7 cellular contexts compared by ENCODE assay signal in the genomic region with DNA sequence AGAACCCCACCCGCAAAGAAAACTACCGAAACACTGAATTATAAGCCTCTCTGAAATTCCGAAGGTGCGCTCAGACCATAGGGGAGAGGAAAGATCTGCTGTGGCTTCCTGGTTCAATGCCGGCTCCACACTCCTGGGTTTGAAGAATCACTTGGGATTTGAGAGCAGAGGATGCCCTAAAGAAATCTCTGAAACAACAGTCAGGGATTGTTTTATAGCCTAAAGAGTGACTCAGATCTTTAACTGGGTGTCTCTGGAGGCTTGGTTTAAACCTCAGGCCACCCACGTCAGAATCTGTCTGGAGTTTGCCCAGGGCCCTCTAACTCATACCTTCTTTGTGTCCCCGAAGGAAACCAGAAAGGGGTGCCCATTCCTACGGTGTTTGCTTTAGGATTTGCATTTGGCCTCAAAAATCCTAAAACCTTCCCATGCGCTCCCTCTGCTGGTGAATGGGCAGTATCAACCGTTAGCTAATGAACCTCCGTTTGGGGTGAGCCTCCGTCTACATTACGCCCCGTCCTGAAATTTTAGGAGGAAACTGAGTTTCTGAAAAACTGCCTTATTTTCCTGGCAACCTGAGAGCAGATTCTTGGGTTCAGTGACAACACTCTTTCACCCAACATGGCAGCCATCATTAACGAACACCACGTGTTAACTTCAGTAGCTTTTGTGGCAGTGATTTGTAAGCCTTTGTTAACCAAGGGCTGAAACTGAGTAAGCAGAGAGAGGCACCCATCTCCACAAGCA. TPM values are rescaled to one million over a fixed set of nuclear protein-coding genes. Genes with fewer than 3 reads are reported as not detected.
A peak's percentile ranks its signal among the peaks of the same experiment; 100 is the strongest.
DNase-seq lines count a peak whose midpoint lies in the region; ATAC-seq and TF ChIP-seq lines count a peak whose summit lies in the region.
"Not testable (repeated sequence)": the region's sequence is repeated elsewhere in the genome, so short reads cannot be mapped to it uniquely, and the experiment has no call there.

No MANE protein-coding gene starts in this region.

- TF ChIP-seq CTCF in GM12875 (IDR thresholded peaks at IDR 0.05; ENCODE audit: borderline replicate concordance, insufficient read depth, low read depth, low read length): peak; percentile 66
- peak; percentile 61 for TF ChIP-seq CTCF in kidney epithelial cell (IDR thresholded peaks at IDR 0.05; ENCODE audit: insufficient read depth, low read length, poor library complexity, severe bottlenecking)

- CTCF ChIA-PET in activated CD8-positive, alpha-beta memory T cell treated with anti-CD3 and anti-CD28 coated beads, Interleukin-2, amount 10 ng/mL, durations not matched to agents 7 days and 5 days (lab: Charles Lee): not testable (repeated sequence)

- DNase-seq in OCI-M1 (lab: John Stamatoyannopoulos, UW) (peak; percentile 63), dermis blood vessel endothelial cell (peak; percentile 45)
- DNase-seq in activated CD8-positive, alpha-beta memory T cell treated with anti-CD3 and anti-CD28 coated beads, Interleukin-2, amount 10 ng/mL, durations not matched to agents 7 days and 5 days: peak; percentile 47
- DNase-seq in kidney epithelial cell (ENCODE audit: low read depth): not testable (repeated sequence)

- peaks cover 14% of the 10 kb centered on the region for H3K27me3 Mint-ChIP-seq in activated CD8-positive, alpha-beta memory T cell treated with anti-CD3 and anti-CD28 coated beads, Interleukin-2, amount 10 ng/mL, durations not matched to agents 7 days and 5 days

- not testable (repeated sequence) for H3K36me3 ChIP-seq in kidney epithelial cell (ENCODE audit: control insufficient read depth, insufficient read depth, low read length); skeletal muscle satellite cell (ENCODE audit: insufficient read depth, low read length)

- not testable (repeated sequence) for H3K36me3 Mint-ChIP-seq in activated CD8-positive, alpha-beta memory T cell treated with anti-CD3 and anti-CD28 coated beads, Interleukin-2, amount 10 ng/mL, durations not matched to agents 7 days and 5 days

- H3K27me3 ChIP-seq in kidney epithelial cell (ENCODE audit: control insufficient read depth, insufficient read depth, low read length): not testable (repeated sequence)
- H3K27me3 ChIP-seq in skeletal muscle satellite cell (ENCODE audit: control insufficient read depth, insufficient read depth, low read length): peaks cover 27% of the 10 kb centered on the region

- peak overlapping the region; percentile 44 for H3K4me2 ChIP-seq in skeletal muscle satellite cell (ENCODE audit: low read length)

- peak overlapping the region; percentile 40 for H3K9ac ChIP-seq in skeletal muscle satellite cell (ENCODE audit: low read depth, low read length)

- not testable (repeated sequence) for H3K4me1 Mint-ChIP-seq in activated CD8-positive, alpha-beta memory T cell treated with anti-CD3 and anti-CD28 coated beads, Interleukin-2, amount 10 ng/mL, durations not matched to agents 7 days and 5 days

- not testable (repeated sequence) for H3K9me3 Mint-ChIP-seq in activated CD8-positive, alpha-beta memory T cell treated with anti-CD3 and anti-CD28 coated beads, Interleukin-2, amount 10 ng/mL, durations not matched to agents 7 days and 5 days (ENCODE audit: low read depth)

- not testable (repeated sequence) for H3K27ac Mint-ChIP-seq in activated CD8-positive, alpha-beta memory T cell treated with anti-CD3 and anti-CD28 coated beads, Interleukin-2, amount 10 ng/mL, durations not matched to agents 7 days and 5 days

- not testable (repeated sequence) for H3K4me3 Mint-ChIP-seq in activated CD8-positive, alpha-beta memory T cell treated with anti-CD3 and anti-CD28 coated beads, Interleukin-2, amount 10 ng/mL, durations not matched to agents 7 days and 5 days

- not testable (repeated sequence) for H3K9me3 ChIP-seq in skeletal muscle satellite cell (replicated peaks; ENCODE audit: low read length)

- H3K4me1 ChIP-seq in skeletal muscle satellite cell (ENCODE audit: control insufficient read depth, insufficient read depth, low read length): peaks cover 13% of the 10 kb centered on the region

- not testable (repeated sequence) for H3K4me3 ChIP-seq in GM12875 (ENCODE audit: low read depth, low read length); kidney epithelial cell (ENCODE audit: low read depth, low read length)
- peak overlapping the region; percentile 13 for H3K4me3 ChIP-seq in skeletal muscle satellite cell (ENCODE audit: low read length)

- ATAC-seq in HG03432 (IDR thresholded peaks at IDR 0.05; ENCODE audit: unreplicated experiment): peak; percentile 77
- peak; percentile 65 for ATAC-seq in activated CD8-positive, alpha-beta memory T cell treated with anti-CD3 and anti-CD28 coated beads, Interleukin-2, amount 10 ng/mL, durations not matched to agents 7 days and 5 days

RNA-seq across cellular contexts. Expression of a gene that starts 16.4 kb away (rescaled TPM):
- total RNA-seq in activated CD8-positive, alpha-beta memory T cell treated with anti-CD3 and anti-CD28 coated beads, Interleukin-2, amount 10 ng/mL, durations not matched to agents 7 days and 5 days: not detected
- total RNA-seq in dermis blood vessel endothelial cell (0.23 and 0.68 TPM in 2 replicates), kidney epithelial cell (2.2 and 2.5 TPM in 2 replicates)
- 0.51 and 1.5 TPM in 2 replicates for total RNA-seq in skeletal muscle satellite cell (2012; rRNA removed)
